ENCODE assay signal across 8 cellular contexts in genomic region chr12:122894173-122895121, GRCh38. TPM values are rescaled to one million over a fixed set of nuclear protein-coding genes. Genes with fewer than 3 reads are reported as not detected.
DNase-seq lines count a peak whose midpoint lies in the region; ATAC-seq and TF ChIP-seq lines count a peak whose summit lies in the region.

No MANE protein-coding gene starts in this region.

- TSS peak; percentile 11 for BruUV-seq in PC-3 (replicated peaks; lab: Mats Ljungman, UMichigan)

- intact Hi-C loops in PC-3 (cut with micrococcal nuclease) = loop anchor here (2.0 to 5.0 kb wide), 4 partner anchors 24 to 768 kb away; no protein-coding TSS in a partner anchor

- DNase-seq in PC-3 = peak; percentile 49
- no peak for DNase-seq in KBM-7
- no peak for DNase-seq in H4 (ENCODE audit: low spot score)

- peaks cover 76% of the 10 kb centered on the region for H3K79me2 ChIP-seq in PC-3 (ENCODE audit: low read length)

- peak overlapping the region; percentile 91 to 100 (median 98) for H3K4me2 ChIP-seq in BLaER1 treated with 17β-estradiol and CSF1 and Interleukin-3, amounts not matched to agents 10 nM and 100 nM
- peak overlapping the region; percentile 84 for H3K4me2 ChIP-seq in PC-3 (ENCODE audit: low read length)

- H3K36me3 ChIP-seq in BLaER1 treated with 17β-estradiol and CSF1 and Interleukin-3, amounts not matched to agents 10 nM and 100 nM = peaks cover 0 to 17% (median 0%) of the 10 kb centered on the region in 11 experiments; a peak in 6 of 22 replicates
- H3K36me3 ChIP-seq in PC-3 (ENCODE audit: low read depth, low read length) (no peaks in the 10 kb centered on the region), ectodermal cell (ENCODE audit: control insufficient read depth, insufficient read depth, low read length) (no peaks in the 10 kb centered on the region), muscle layer of duodenum (ENCODE audit: control insufficient read depth in 1 of 2, insufficient read depth in 2 of 2, low read length in 2 of 2) (no peaks in the 10 kb centered on the region)

- no peak overlapping the region for H2AFZ ChIP-seq in PC-3 (ENCODE audit: low read length)

- H4K20me1 ChIP-seq in BLaER1 treated with 17β-estradiol and CSF1 and Interleukin-3, amounts not matched to agents 10 nM and 100 nM = peaks cover 7 to 53% (median 37%) of the 10 kb centered on the region in 11 experiments; a peak in 20 of 22 replicates
- H4K20me1 ChIP-seq in PC-3 (ENCODE audit: low read length) = peaks cover 13% of the 10 kb centered on the region; the same call in 1 of the 2 replicates

- H3K4me3 ChIP-seq in BLaER1 treated with 17β-estradiol and CSF1 and Interleukin-3, amounts not matched to agents 10 nM and 100 nM = peak overlapping the region; percentile 78 to 94 (median 90)
- peak overlapping the region; percentile 89 for H3K4me3 ChIP-seq in PC-3 (ENCODE audit: low read length)
- peak overlapping the region; percentile 59 for H3K4me3 ChIP-seq in ectodermal cell (ENCODE audit: insufficient read depth, low read depth, low read length)
- peak overlapping the region; percentile 66 to 83 for H3K4me3 ChIP-seq in muscle layer of duodenum (ENCODE audit: low read depth in 1 of 2, low read length in 2 of 2)

- peaks cover 79 to 92% (median 89%) of the 10 kb centered on the region in 10 experiments for H3K4me1 ChIP-seq in BLaER1 treated with 17β-estradiol and CSF1 and Interleukin-3, amounts not matched to agents 10 nM and 100 nM
- H3K4me1 ChIP-seq in PC-3 (ENCODE audit: insufficient read depth, low read length) (peaks cover 78% of the 10 kb centered on the region), ectodermal cell (ENCODE audit: control insufficient read depth, insufficient read depth, low read length) (peaks cover 12% of the 10 kb centered on the region), muscle layer of duodenum (ENCODE audit: control insufficient read depth in 1 of 2, insufficient read depth in 2 of 2, low read length in 2 of 2) (peaks cover 16 to 36% of the 10 kb centered on the region in 2 donors)

- peak overlapping the region; percentile 91 to 98 (median 95) for H3K9ac ChIP-seq in BLaER1 treated with 17β-estradiol and CSF1 and Interleukin-3, amounts not matched to agents 10 nM and 100 nM
- peak overlapping the region; percentile 99 for H3K9ac ChIP-seq in PC-3 (ENCODE audit: low read length)

- H3K9me3 ChIP-seq in BLaER1 treated with 17β-estradiol and CSF1 and Interleukin-3, amounts not matched to agents 10 nM and 100 nM (replicated peaks in 1 of 11) = no peaks in the 10 kb centered on the region
- H3K9me3 ChIP-seq in PC-3 (ENCODE audit: low read length) = no peaks in the 10 kb centered on the region
- H3K9me3 ChIP-seq in ectodermal cell (ENCODE audit: control insufficient read depth, low read length) = no peaks in the 10 kb centered on the region
- no peaks in the 10 kb centered on the region for H3K9me3 ChIP-seq in muscle layer of duodenum (ENCODE audit: control insufficient read depth in 1 of 2, low read length in 2 of 2)

- H3K9me2 ChIP-seq in PC-3 (replicated peaks; ENCODE audit: low read length) = no peaks in the 10 kb centered on the region

- ATAC-seq in PC-3 = no peak
- no peak for ATAC-seq in GM21619 (IDR thresholded peaks at IDR 0.05; ENCODE audit: unreplicated experiment)
- no peak for ATAC-seq in GM21367 (IDR thresholded peaks at IDR 0.05; ENCODE audit: unreplicated experiment)

- CTCF ChIA-PET in PC-3 (lab: Charles Lee) = interaction anchor here (1.3 kb wide), 1 partner anchor 34 kb away, joined by 4 read pairs; no protein-coding TSS in a partner anchor

- in situ Hi-C loops in KBM-7 (cut with MboI; ENCODE audit: low pct_unique_long_range_greater_than_20kb, low sequenced_read_pairs) = no loop called here

- 83 to 84% methylated on average over 15 of the region's 15 CpGs for WGBS in ectodermal cell, 2 experiments

- peak overlapping the region; percentile 88 to 95 (median 92) for H3K27ac ChIP-seq in BLaER1 treated with 17β-estradiol and CSF1 and Interleukin-3, amounts not matched to agents 10 nM and 100 nM
- H3K27ac ChIP-seq in PC-3 (ENCODE audit: low read length) = peak overlapping the region; percentile 90
- H3K27ac ChIP-seq in ectodermal cell (ENCODE audit: insufficient read depth, low read depth, low read length, poor library complexity, severe bottlenecking) = no peak overlapping the region
- H3K27ac ChIP-seq in muscle layer of duodenum (ENCODE audit: low read length) = peak overlapping the region; percentile 96

- H3F3A ChIP-seq in PC-3 (ENCODE audit: low read length, unreplicated experiment) = peaks cover 33% of the 10 kb centered on the region

- H3K27me3 ChIP-seq in BLaER1 treated with 17β-estradiol and CSF1 and Interleukin-3, amounts not matched to agents 10 nM and 100 nM = no peaks in the 10 kb centered on the region
- H3K27me3 ChIP-seq in PC-3 (ENCODE audit: low read length) = no peaks in the 10 kb centered on the region
- peaks cover 48% of the 10 kb centered on the region for H3K27me3 ChIP-seq in ectodermal cell (ENCODE audit: control insufficient read depth, insufficient read depth, low read length, poor library complexity, severe bottlenecking)
- H3K27me3 ChIP-seq in muscle layer of duodenum (ENCODE audit: low read depth, low read length) = no peaks in the 10 kb centered on the region

- TF ChIP-seq CTCF in PC-3 (conservative IDR thresholded peaks at IDR 0.05; ENCODE audit: low read depth, low read length) = no peak; the same call in 1 of the 2 replicates

- POLR2A ChIA-PET in PC-3 (lab: Charles Lee; ENCODE audit: unreplicated experiment) = interaction anchor here (0.6 kb wide), 1 partner anchor 316 kb away, joined by 4 read pairs; no protein-coding TSS in a partner anchor

RNA-seq across cellular contexts. Expression of gene VPS37B, which starts 1.5 kb away (rescaled TPM):
- total RNA-seq in PC-3 (2014; rRNA removed) = 74.3 and 80.8 TPM in 2 replicates
- polyA plus RNA-seq in ectodermal cell (2013, experiment 1 of 4) = 26.1 TPM
- 28.8 TPM for polyA plus RNA-seq in ectodermal cell (2013, experiment 2 of 4)
- 21.4 TPM for polyA plus RNA-seq in ectodermal cell (2013, experiment 3 of 4)
- 22.9 TPM for polyA plus RNA-seq in ectodermal cell (2013, experiment 4 of 4)
- total RNA-seq in H4 (2014; rRNA removed; shearing (Covaris generic)) = 29.2 and 44.0 TPM in 2 replicates

RNA-seq across cellular contexts. Expression of gene HIP1R, which starts 59.2 kb away (rescaled TPM):
- 46.1 and 83.6 TPM in 2 replicates for total RNA-seq in PC-3 (2014; rRNA removed)
- 29.1 TPM for polyA plus RNA-seq in ectodermal cell (2013, experiment 1 of 4)
- 25.8 TPM for polyA plus RNA-seq in ectodermal cell (2013, experiment 2 of 4)
- polyA plus RNA-seq in ectodermal cell (2013, experiment 3 of 4) = 16.5 TPM
- polyA plus RNA-seq in ectodermal cell (2013, experiment 4 of 4) = 20.7 TPM
- 22.0 and 25.6 TPM in 2 replicates for total RNA-seq in H4 (2014; rRNA removed; shearing (Covaris generic))
